In the genomic region with DNA sequence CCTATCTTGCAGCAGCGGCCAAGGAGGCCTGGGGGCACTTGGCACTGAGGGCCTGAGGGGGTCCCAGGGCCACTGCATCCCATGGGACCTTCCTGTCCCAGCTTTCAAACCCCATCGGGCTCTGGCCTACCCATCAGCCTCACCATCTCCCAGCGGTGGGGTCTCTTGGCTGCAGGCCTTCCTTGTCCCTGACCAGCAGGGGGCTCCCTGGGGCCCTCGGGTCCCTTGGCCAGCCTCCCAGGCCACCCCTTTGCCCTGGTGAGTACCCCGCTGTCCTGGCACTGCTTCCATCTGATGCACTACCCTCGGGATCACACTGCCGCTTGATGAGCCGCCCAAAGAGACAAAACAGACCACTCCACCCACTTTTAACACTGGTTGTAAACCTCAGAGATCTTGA, we compare ENCODE assay signal across 8 cellular contexts. TPM values are rescaled to one million over a fixed set of nuclear protein-coding genes. Genes with fewer than 3 reads are reported as not detected.
DNase-seq lines count a peak whose midpoint lies in the region; ATAC-seq and TF ChIP-seq lines count a peak whose summit lies in the region.

No MANE protein-coding gene starts in this region.

- no peak overlapping the region for H2AFZ ChIP-seq in PC-9

- no peaks in the 10 kb centered on the region for H3K9me2 ChIP-seq in PC-9 (ENCODE audit: insufficient read depth)

- no peaks in the 10 kb centered on the region for H4K20me1 ChIP-seq in PC-9 (ENCODE audit: insufficient read depth)

- POLR2A ChIA-PET in PC-9 (lab: Charles Lee; ENCODE audit: unreplicated experiment): interaction anchor here (0.6 kb wide), 1 partner anchor 9 kb away, joined by 5 read pairs; no protein-coding TSS in a partner anchor

- no peaks in the 10 kb centered on the region for H3K9me3 ChIP-seq in PC-9 (ENCODE audit: insufficient read depth, low read depth)
- H3K9me3 ChIP-seq in spleen: no peaks in the 10 kb centered on the region

- H3K27ac ChIP-seq in PC-9: no peak overlapping the region
- H3K27ac ChIP-seq in spleen: no peak overlapping the region

- peaks cover 14% of the 10 kb centered on the region for H3K27me3 ChIP-seq in PC-9 (ENCODE audit: insufficient read depth, low read depth)
- peaks cover 0 to 6% (median 0%) of the 10 kb centered on the region in 7 donors for H3K27me3 ChIP-seq in spleen (replicated peaks in 1 of 7)

- no peak for ATAC-seq in HG03565 (IDR thresholded peaks at IDR 0.05; ENCODE audit: unreplicated experiment)

- H3K4me3 ChIP-seq in PC-9: no peak overlapping the region
- H3K4me3 ChIP-seq in choroid plexus epithelial cell (ENCODE audit: low read depth, low read length): no peak overlapping the region
- no peak overlapping the region for H3K4me3 ChIP-seq in spleen

- H3K79me2 ChIP-seq in PC-9 (ENCODE audit: low read depth): no peaks in the 10 kb centered on the region

- H3K4me2 ChIP-seq in PC-9: no peak overlapping the region

- H3K4me1 ChIP-seq in PC-9 (replicated peaks; ENCODE audit: insufficient read depth): no peaks in the 10 kb centered on the region
- peaks cover 0 to 11% (median 7%) of the 10 kb centered on the region in 6 donors for H3K4me1 ChIP-seq in spleen

- WGBS in spleen, 5 donors: 43 to 65% (median 57%) methylated on average over 3 to 8 of the region's 8 CpGs

- CTCF ChIA-PET in PC-9 (lab: Charles Lee): no interaction called here

- TF ChIP-seq CTCF in PC-9 (conservative IDR thresholded peaks at IDR 0.05) (peak; percentile 79), choroid plexus epithelial cell (conservative IDR thresholded peaks at IDR 0.05; ENCODE audit: low read depth, low read length) (peak; percentile 71), spleen (IDR thresholded peaks at IDR 0.05 in 8 of 11, conservative IDR thresholded peaks at IDR 0.05 in 3 of 11) (peak in 7 of 11 experiments; percentile 38 to 67 (median 62))

- no peaks in the 10 kb centered on the region for H3F3A ChIP-seq in PC-9 (ENCODE audit: insufficient read depth, low read depth)

- no peak for TF ChIP-seq POLR2A in spleen (IDR thresholded peaks at IDR 0.05)

- BruUV-seq in PC-9 (replicated peaks; lab: Mats Ljungman, UMichigan): no TSS peak

- H3K36me3 ChIP-seq in PC-9 (ENCODE audit: low read depth): no peaks in the 10 kb centered on the region
- no peaks in the 10 kb centered on the region for H3K36me3 ChIP-seq in spleen

- intact Hi-C loops in PC-9 (cut with micrococcal nuclease; ENCODE audit: unreplicated experiment): loop anchor here (5.0 kb wide), 2 partner anchors 138 to 893 kb away; no protein-coding TSS in a partner anchor
- intact Hi-C loops in spleen (cut with DNase I; ENCODE audit: low total_unique reads): loop anchor here (5.0 kb wide), 1 partner anchor 233 kb away; no protein-coding TSS in a partner anchor

- DNase-seq in SKM-1 (lab: John Stamatoyannopoulos, UW; ENCODE audit: unreplicated experiment): peak; percentile 13
- DNase-seq in SKM-1 treated with dmso at 0.1 percent for 144 hours (lab: John Stamatoyannopoulos, UW; ENCODE audit: unreplicated experiment): no peak
- no peak for DNase-seq in PC-9
- peak; percentile 20 for DNase-seq in choroid plexus epithelial cell (ENCODE audit: low read depth)
- no peak for DNase-seq in spleen
- DNase-seq in middle frontal gyrus (ENCODE audit: extremely low spot score, low spot score): no peak
- DNase-seq in effector CD4-positive, alpha-beta T cell: no peak

RNA-seq across cellular contexts. Expression of gene YKT6, which starts 43.5 kb away (rescaled TPM):
- total RNA-seq in PC-9 (2021) (109 and 142 TPM in 2 replicates), spleen (10 to 100 TPM; 51.9 to 66.4 (median 56.6) TPM)
- polyA plus RNA-seq in spleen: 10 to 100 TPM; 26.9 to 49.0 (median 30.1) TPM

RNA-seq across cellular contexts. Expression of gene GCK, which starts 55.0 kb away (rescaled TPM):
- not detected in 2 replicates for total RNA-seq in PC-9 (2021)
- total RNA-seq in spleen: 1 to 10 TPM in 1 of 7 donors, under 1 TPM in 3, not detected in 3; 0.29 to 1.6 (median 0.49) TPM
- 1 to 10 TPM in 2 of 3 donors, under 1 TPM in 1; 0.55 to 1.7 (median 1.2) TPM for polyA plus RNA-seq in spleen

Comparison
In these comparisons a context has a peak if more than half of its experiments do, and no peak if none do; other contexts are left out.
1. DNase-seq: peak in SKM-1 (single experiment) and choroid plexus epithelial cell (single experiment); none in SKM-1 treated with dmso at 0.1 percent for 144 hours (single experiment), PC-9 (0 of 2), spleen (single experiment), middle frontal gyrus (single experiment) and effector CD4-positive, alpha-beta T cell (single experiment).
2. Peak in every context shown above with its lines, with median percentiles within 50 percentile points of each other: CTCF ChIP-seq.